Comparison of ENCODE assay signal across 8 cellular contexts in genomic region chr20:25198663-25199363, GRCh38. TPM values are rescaled to one million over a fixed set of nuclear protein-coding genes. Genes with fewer than 3 reads are reported as not detected.
A peak's percentile ranks its signal among the peaks of the same experiment; 100 is the strongest.
DNase-seq lines count a peak whose midpoint lies in the region; ATAC-seq, FAIRE-seq and TF ChIP-seq lines count a peak whose summit lies in the region.
"Had no signal": no experiment of that assay in that cellular context is flagged by ENCODE, and none has a peak within 500 bp of the region (broad histone marks: within the 10 kb centered on the region; RNA-seq: fewer than 3 reads in every experiment).

No MANE protein-coding gene starts in this region.

- H3K4me3 ChIP-seq in right cardiac atrium (ENCODE audit: low read length) (no peak overlapping the region), spleen (no peak overlapping the region)
- H3K4me3 ChIP-seq: coronary artery had no signal

- H3K36me3 ChIP-seq in spleen = no peaks in the 10 kb centered on the region

- peak overlapping the region; percentile 88 for H3K27ac ChIP-seq in right cardiac atrium (ENCODE audit: low read length)
- H3K27ac ChIP-seq in spleen = no peak overlapping the region

- TF ChIP-seq CTCF in activated B cell treated with CpG ODN at 0.5 μM for 24 hours (IDR thresholded peaks at IDR 0.05) (no peak), spleen (IDR thresholded peaks at IDR 0.05 in 8 of 11, conservative IDR thresholded peaks at IDR 0.05 in 3 of 11) (no peak)

- 61% methylated on average over 11 of the region's 11 CpGs for WGBS in right cardiac atrium
- WGBS in spleen, 5 donors = 82 to 91% (median 85%) methylated on average over 10 to 11 of the region's 11 CpGs

- H3K9me3 ChIP-seq in right cardiac atrium (ENCODE audit: control insufficient read depth, low read length) (no peaks in the 10 kb centered on the region), spleen (no peaks in the 10 kb centered on the region)

- DNase-seq in G401 (ENCODE audit: low spot score) (peak; percentile 41), activated B cell treated with CpG ODN at 0.5 μM for 24 hours (no peak), right cardiac atrium (peak in 2 of 3 donors; percentile 63 to 76), spleen (peak; percentile 52), RPMI8226 (no peak), urothelium cell line (ENCODE audit: low spot score) (no peak), AML-193 (lab: John Stamatoyannopoulos, UW) (no peak)

- intact Hi-C loops in activated B cell treated with CpG ODN at 0.5 μM for 24 hours (cut with micrococcal nuclease) (loop anchor here (5.0 kb wide), 1 partner anchor 423 kb away; the partner anchor contains the start of gene NANP), right cardiac atrium (cut with DNase I) (loop anchor here in 3 of 4 donors (5.0 to 10.0 kb wide), 4 partner anchors 48 to 204 kb away; partner anchors contain the start of genes PYGB (in 2 of the 3) and APMAP (in 1 of the 3)), spleen (cut with DNase I; ENCODE audit: low total_unique reads) (no loop called here)

- POLR2A ChIA-PET in activated B cell treated with CpG ODN at 0.5 μM for 24 hours (lab: Charles Lee) = no interaction called here

- no peaks in the 10 kb centered on the region for H3K27me3 Mint-ChIP-seq in activated B cell treated with CpG ODN at 0.5 μM for 24 hours

- H3K27me3 ChIP-seq in right cardiac atrium (ENCODE audit: control insufficient read depth, insufficient read depth) (no peaks in the 10 kb centered on the region), spleen (replicated peaks in 1 of 7) (no peaks in the 10 kb centered on the region)

- no peak for TF ChIP-seq POLR2A in spleen (IDR thresholded peaks at IDR 0.05)

- CTCF ChIA-PET in activated B cell treated with CpG ODN at 0.5 μM for 24 hours (lab: Charles Lee) = no interaction called here

- H3K4me1 ChIP-seq in right cardiac atrium (ENCODE audit: control insufficient read depth, insufficient read depth, low read length) (peaks cover 11% of the 10 kb centered on the region), spleen (peaks cover 14 to 47% (median 34%) of the 10 kb centered on the region in 6 donors)

- no peaks in the 10 kb centered on the region for H3K9me3 Mint-ChIP-seq in activated B cell treated with CpG ODN at 0.5 μM for 24 hours

- no peak for ATAC-seq in activated B cell treated with CpG ODN at 0.5 μM for 24 hours (ENCODE audit: low read depth)
- peak; percentile 50 to 52 for ATAC-seq in right cardiac atrium

- peaks cover 29% of the 10 kb centered on the region for H3K4me1 Mint-ChIP-seq in activated B cell treated with CpG ODN at 0.5 μM for 24 hours

- no peak for FAIRE-seq in urothelium cell line (lab: Jason Lieb, UNC)

- in situ Hi-C loops in G401 (cut with HindIII; ENCODE audit: low sequenced_read_pairs) = no loop called here

- H3K27ac Mint-ChIP-seq in activated B cell treated with CpG ODN at 0.5 μM for 24 hours = peak overlapping the region; percentile 8

- no peak overlapping the region for H3K4me3 Mint-ChIP-seq in activated B cell treated with CpG ODN at 0.5 μM for 24 hours

- no peaks in the 10 kb centered on the region for H3K36me3 Mint-ChIP-seq in activated B cell treated with CpG ODN at 0.5 μM for 24 hours (ENCODE audit: low read depth)

RNA-seq across cellular contexts. Expression of gene ENTPD6, which starts 3.3 kb away (rescaled TPM):
- 68.3 and 71.3 TPM in 2 replicates for total RNA-seq in G401 (2014; rRNA removed; shearing (Covaris generic))
- total RNA-seq in activated B cell treated with CpG ODN at 0.5 μM for 24 hours (37.2 and 44.4 TPM in 2 replicates), right cardiac atrium (100 to 1,000 TPM; 102 to 132 (median 127) TPM), spleen (10 to 100 TPM; 31.6 to 49.6 (median 35.7) TPM)
- polyA plus RNA-seq in right cardiac atrium (146 TPM), spleen (10 to 100 TPM; 23.0 to 42.0 (median 33.6) TPM)

RNA-seq across cellular contexts. Expression of gene PYGB, which starts 49.1 kb away (rescaled TPM):
- 48.4 and 63.3 TPM in 2 replicates for total RNA-seq in G401 (2014; rRNA removed; shearing (Covaris generic))
- total RNA-seq in activated B cell treated with CpG ODN at 0.5 μM for 24 hours = 21.5 and 23.5 TPM in 2 replicates
- 100 to 1,000 TPM; 154 to 219 (median 194) TPM for total RNA-seq in right cardiac atrium
- 136 TPM for polyA plus RNA-seq in right cardiac atrium
- 10 to 100 TPM; 27.0 to 47.8 (median 34.4) TPM for total RNA-seq in spleen
- 10 to 100 TPM; 10.5 to 29.4 (median 18.2) TPM for polyA plus RNA-seq in spleen

Comparison
In these comparisons a context has a peak if more than half of its experiments do, and no peak if none do; other contexts are left out.
1. DNase-seq: peak in G401 (single experiment), right cardiac atrium (2 of 3) and spleen (single experiment); none in activated B cell treated with CpG ODN at 0.5 μM for 24 hours (single experiment), RPMI8226 (single experiment), urothelium cell line (single experiment) and AML-193 (0 of 2).